ENCODE assay signal across 1 cellular context in genomic region chr16:87350681-87351319, GRCh38.
TF ChIP-seq lines count a peak whose summit lies in the region.

No MANE protein-coding gene starts in this region.

TF ChIP-seq in IMR-90, 13 proteins besides CTCF, POLR2A, EP300 and RAD21:
- TF ChIP-seq MXI1 (IDR thresholded peaks at IDR 0.05; ENCODE audit: borderline replicate concordance, low read depth, low read length) = peak; percentile 80
- TF ChIP-seq FOS (IDR thresholded peaks at IDR 0.05; ENCODE audit: low read depth, low read length) = no peak
